Comparison of ENCODE assay signal across 9 cellular contexts in the genomic region with DNA sequence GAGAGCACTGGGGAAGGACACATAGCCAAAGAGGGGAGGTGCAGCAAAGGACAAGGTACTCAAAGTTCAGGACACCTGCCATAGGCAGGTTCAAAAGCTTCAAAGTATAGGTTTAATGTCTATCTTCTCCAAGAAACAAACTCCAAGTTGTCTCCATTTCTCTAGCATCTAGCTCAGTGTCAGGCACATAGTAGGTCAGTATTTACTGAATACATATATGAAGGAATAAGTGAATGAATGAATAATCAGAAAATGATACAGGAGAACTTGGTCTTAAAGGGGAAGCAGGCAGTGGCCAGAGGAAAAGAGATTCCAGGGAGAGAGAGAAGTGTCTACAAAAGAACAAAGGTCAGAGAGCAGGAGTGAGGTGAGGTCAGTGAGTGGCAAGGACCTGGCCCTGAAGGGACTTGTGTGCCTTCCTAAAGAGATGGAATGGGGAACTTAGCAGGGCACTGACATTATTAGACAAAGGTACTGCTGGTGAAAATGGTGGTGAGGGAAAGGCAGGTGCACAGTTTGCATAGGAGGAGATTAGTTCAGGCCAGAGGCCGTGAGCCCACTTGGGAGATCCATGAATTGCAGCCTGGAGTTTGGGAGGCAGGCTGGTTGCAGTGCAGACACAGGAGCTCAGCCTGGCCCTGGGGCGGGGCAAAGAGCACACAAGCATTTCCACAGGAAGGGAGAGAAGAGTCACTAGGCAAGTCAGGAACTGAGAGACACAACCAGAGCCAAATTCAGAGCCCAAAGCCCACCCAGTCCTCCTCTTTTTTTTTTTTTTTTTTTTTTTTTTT. TPM values are rescaled to one million over a fixed set of nuclear protein-coding genes. Genes with fewer than 3 reads are reported as not detected.
DNase-seq lines count a peak whose midpoint lies in the region; ATAC-seq and TF ChIP-seq lines count a peak whose summit lies in the region.
"Had no signal": no experiment of that assay in that cellular context is flagged by ENCODE, and none has a peak within 500 bp of the region (broad histone marks: within the 10 kb centered on the region; RNA-seq: fewer than 3 reads in every experiment).

No MANE protein-coding gene starts in this region.

- H3K9me3 ChIP-seq in duodenal mucosa (ENCODE audit: control insufficient read depth in 1 of 2, low read length in 2 of 2): no peaks in the 10 kb centered on the region

- peak; percentile 4 to 6 for ATAC-seq in naive B cell (ENCODE audit: low read depth in 2 of 2)
- ATAC-seq in HG02885 (IDR thresholded peaks at IDR 0.05; ENCODE audit: poor library complexity, unreplicated experiment): no peak
- ATAC-seq in GM18907 (IDR thresholded peaks at IDR 0.05; ENCODE audit: unreplicated experiment): no peak

- in situ Hi-C loops in Caki2 (cut with HindIII; ENCODE audit: low pct_unique_long_range_greater_than_20kb, low sequenced_read_pairs): no loop called here

- peaks cover 70 to 83% of the 10 kb centered on the region in 2 donors for H3K4me1 ChIP-seq in duodenal mucosa (ENCODE audit: control insufficient read depth in 1 of 2, insufficient read depth in 2 of 2, low read length in 2 of 2)

- H3K4me3 ChIP-seq in NB4 (ENCODE audit: low read depth, low read length): no peak overlapping the region
- peak overlapping the region; percentile 2 to 32 for H3K4me3 ChIP-seq in duodenal mucosa (ENCODE audit: low read depth in 1 of 2, low read length in 2 of 2)
- H3K4me3 ChIP-seq: cardiac muscle cell had no signal

- H3K27ac Mint-ChIP-seq in naive B cell: peak overlapping the region; percentile 27 to 88 (median 66)

- peaks cover 57 to 75% (median 72%) of the 10 kb centered on the region in 3 donors for H3K4me1 Mint-ChIP-seq in naive B cell

- no peaks in the 10 kb centered on the region for H3K27me3 Mint-ChIP-seq in naive B cell

- H3K36me3 ChIP-seq in duodenal mucosa (ENCODE audit: control insufficient read depth in 1 of 2, insufficient read depth in 2 of 2, low read length in 2 of 2): peaks cover 10 to 13% of the 10 kb centered on the region in 2 donors
- H3K36me3 ChIP-seq: cardiac muscle cell had no signal

- DNase-seq in Caki2 (ENCODE audit: low read depth): peak; percentile 12
- peak; percentile 74 for DNase-seq in NB4 (ENCODE audit: low read depth)
- DNase-seq in naive B cell: no peak
- no peak for DNase-seq in stimulated activated CD4-positive, alpha-beta T cell treated with anti-CD3 and anti-CD28 coated beads, Interleukin-2, amount 100 ng/mL, for 24 hours
- DNase-seq in nucleus accumbens (lab: John Stamatoyannopoulos, UW): no peak

- TF ChIP-seq POLR2A in NB4 (IDR thresholded peaks at IDR 0.05; ENCODE audit: extremely low read depth, insufficient read length): no peak

- no peak overlapping the region for H3K27ac ChIP-seq in duodenal mucosa (ENCODE audit: low read depth, low read length)

- no peaks in the 10 kb centered on the region for H3K27me3 ChIP-seq in duodenal mucosa (ENCODE audit: control insufficient read depth in 1 of 2, insufficient read depth in 2 of 2, low read length in 2 of 2)
- H3K27me3 ChIP-seq: cardiac muscle cell had no signal

- H3K4me3 Mint-ChIP-seq in naive B cell: peak overlapping the region; percentile 3 to 92 (median 61)

- H3K36me3 Mint-ChIP-seq in naive B cell: peaks cover 0 to 10% of the 10 kb centered on the region in 2 donors

- TF ChIP-seq CTCF in NB4 (IDR thresholded peaks at IDR 0.05; ENCODE audit: low read depth, low read length): no peak

- no peaks in the 10 kb centered on the region for H3K9me3 Mint-ChIP-seq in naive B cell

- H3K9ac ChIP-seq in duodenal mucosa (ENCODE audit: low read depth in 1 of 2, low read length in 2 of 2): peak overlapping the region in 1 of 2 donors; percentile 51

RNA-seq across cellular contexts. Expression of gene TBC1D2B, which starts 21.4 kb away (rescaled TPM):
- 5.2 and 83.5 TPM in 2 replicates for total RNA-seq in Caki2 (2014; rRNA removed; shearing (Covaris generic); ENCODE audit: low replicate concordance)
- polyA plus RNA-seq in naive B cell (ENCODE audit: low read depth in 6 of 6): 1 to 10 TPM; 1.7 to 5.5 (median 2.9) TPM

RNA-seq across cellular contexts. Expression of gene SH2D7, which starts 36.2 kb away (rescaled TPM):
- total RNA-seq in Caki2 (2014; rRNA removed; shearing (Covaris generic); ENCODE audit: low replicate concordance): not detected in 2 replicates
- polyA plus RNA-seq in naive B cell (ENCODE audit: low read depth in 6 of 6): not detected
- total RNA-seq: cardiac muscle cell had no signal

Comparison
In these comparisons a context has a peak if more than half of its experiments do, and no peak if none do; other contexts are left out.
1. DNase-seq: peak in Caki2 (single experiment) and NB4 (single experiment); none in naive B cell (single experiment), stimulated activated CD4-positive, alpha-beta T cell treated with anti-CD3 and anti-CD28 coated beads, Interleukin-2, amount 100 ng/mL, for 24 hours (0 of 2) and nucleus accumbens (0 of 56).
2. ATAC-seq: peak in naive B cell (2 of 2); none in HG02885 (single experiment) and GM18907 (single experiment).